1 cellular context compared by ENCODE assay signal in the genomic region with DNA sequence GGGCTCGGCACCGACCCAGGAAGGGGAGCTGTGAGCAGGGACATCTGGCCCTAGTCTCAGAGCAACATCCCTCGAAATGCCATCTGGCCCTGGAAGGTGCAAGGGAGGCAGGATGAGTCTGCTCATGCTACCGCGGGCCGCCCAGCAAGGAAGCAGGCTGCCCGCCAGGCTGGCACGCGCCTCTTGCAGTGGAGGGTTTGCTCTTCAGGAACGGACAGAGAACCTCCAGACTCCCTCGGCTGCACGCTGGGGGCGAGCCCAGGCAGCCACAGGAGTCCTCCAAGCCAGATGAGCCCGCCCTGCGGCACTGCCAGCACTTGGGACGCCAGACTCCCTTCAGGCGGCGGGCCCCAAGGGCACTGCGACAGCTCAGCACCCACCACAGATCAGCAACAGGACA.
TF ChIP-seq lines count a peak whose summit lies in the region.

No MANE protein-coding gene starts in this region.

TF ChIP-seq in HepG2, 621 proteins besides CTCF, POLR2A, EP300 and RAD21:
- TF ChIP-seq MTERF4 (CRISPR knock-in tag; IDR thresholded peaks at IDR 0.05): no peak
- no peak for TF ChIP-seq PHB2 (IDR thresholded peaks at IDR 0.05; ENCODE audit: partially characterized antibody)
- TF ChIP-seq IKZF4 (CRISPR knock-in tag; IDR thresholded peaks at IDR 0.05; ENCODE audit: borderline replicate concordance, low read depth, not compliant biosample characterization): no peak
- peak; percentile 26 for TF ChIP-seq AGO2 (optimal IDR thresholded peaks at IDR 0.05; ENCODE audit: low read depth, low read length)
